Comparison of ENCODE assay signal across 9 cellular contexts in genomic region chr17:1643999-1644492, GRCh38. TPM values are rescaled to one million over a fixed set of nuclear protein-coding genes. Genes with fewer than 3 reads are reported as not detected.
DNase-seq lines count a peak whose midpoint lies in the region; TF ChIP-seq lines count a peak whose summit lies in the region.
"Had no signal": no experiment of that assay in that cellular context is flagged by ENCODE, and none has a peak within 500 bp of the region (broad histone marks: within the 10 kb centered on the region; RNA-seq: fewer than 3 reads in every experiment).

No MANE protein-coding gene starts in this region.

- H3K9me3 ChIP-seq in ascending aorta (no peaks in the 10 kb centered on the region), tibial nerve (no peaks in the 10 kb centered on the region), BE2C (no peaks in the 10 kb centered on the region)

- TF ChIP-seq POLR2A in lower leg skin (IDR thresholded peaks at IDR 0.05) (no peak), tibial nerve (IDR thresholded peaks at IDR 0.05) (no peak)

- peak overlapping the region; percentile 15 to 56 for H3K27ac ChIP-seq in ascending aorta
- peak overlapping the region; percentile 21 to 85 (median 66) for H3K27ac ChIP-seq in tibial nerve

- H3K4me1 ChIP-seq in ascending aorta (peaks cover 2 to 17% of the 10 kb centered on the region in 2 donors), tibial nerve (peaks cover 0 to 52% (median 18%) of the 10 kb centered on the region in 4 donors), BE2C (no peaks in the 10 kb centered on the region)

- peak; percentile 68 for DNase-seq in activated CD8-positive, alpha-beta memory T cell treated with anti-CD3 and anti-CD28 coated beads for 24 hours
- DNase-seq in activated CD8-positive, alpha-beta memory T cell treated with anti-CD3 and anti-CD28 coated beads, Interleukin-2, amount 50 U/mL, for 48 hours: no peak
- DNase-seq in ascending aorta (ENCODE audit: low spot score in 2 of 2) (no peak), lower leg skin (ENCODE audit: low spot score in 2 of 2) (no peak), tibial nerve (ENCODE audit: low spot score in 2 of 2) (no peak), BE2C (no peak), SIG-M5 treated with dmso at 0.1 percent for 504 hours (lab: John Stamatoyannopoulos, UW; ENCODE audit: unreplicated experiment) (no peak), SKM-1 treated with dmso at 0.1 percent for 144 hours (lab: John Stamatoyannopoulos, UW; ENCODE audit: unreplicated experiment) (no peak)

- intact Hi-C loops in ascending aorta (cut with DNase I): no loop called here
- intact Hi-C loops in lower leg skin (cut with DNase I; ENCODE audit: low total_unique reads): loop anchor here (10.0 kb wide), 1 partner anchor 69 kb away; no protein-coding TSS in a partner anchor

- no peak for TF ChIP-seq EP300 in tibial nerve (IDR thresholded peaks at IDR 0.05)

- H3K4me3 ChIP-seq in ascending aorta (peak overlapping the region; percentile 44 to 73), lower leg skin (ENCODE audit: low read depth, poor library complexity, severe bottlenecking) (peak overlapping the region; percentile 7), tibial nerve (peak overlapping the region in 3 of 4 donors; percentile 32 to 63 (median 57)), BE2C (ENCODE audit: low read depth, low read length) (no peak overlapping the region)

- no peak for TF ChIP-seq CTCF in ascending aorta (IDR thresholded peaks at IDR 0.05)
- TF ChIP-seq CTCF in lower leg skin (IDR thresholded peaks at IDR 0.05): no peak
- TF ChIP-seq CTCF in tibial nerve (IDR thresholded peaks at IDR 0.05): no peak
- no peak for TF ChIP-seq CTCF in BE2C (IDR thresholded peaks at IDR 0.05; ENCODE audit: low read depth, low read length)

- 30 to 53% methylated on average over 8 to 11 of the region's 13 CpGs for WGBS in lower leg skin, 2 donors
- WGBS in tibial nerve, 2 donors: 54 to 60% methylated on average over 3 to 5 of the region's 13 CpGs

- H3K27me3 ChIP-seq in ascending aorta (no peaks in the 10 kb centered on the region), tibial nerve (no peaks in the 10 kb centered on the region), BE2C (no peaks in the 10 kb centered on the region)

- no peaks in the 10 kb centered on the region for H3K36me3 ChIP-seq in ascending aorta
- no peaks in the 10 kb centered on the region for H3K36me3 ChIP-seq in tibial nerve
- no peaks in the 10 kb centered on the region for H3K36me3 ChIP-seq in BE2C

RNA-seq across cellular contexts. Expression of gene SCARF1, which starts 1.5 kb away (rescaled TPM):
- 295 TPM for total RNA-seq in ascending aorta
- 10 to 100 TPM in 1 of 4 donors, 1 to 10 TPM in 3; 4.9 to 10.0 (median 9.1) TPM for total RNA-seq in lower leg skin
- total RNA-seq in tibial nerve: 10 to 100 TPM in 3 of 4 donors, 1 to 10 TPM in 1; 7.1 to 30.6 (median 21.7) TPM
- 0.17 TPM for polyA plus RNA-seq in BE2C (2012; ENCODE audit: insufficient read depth, insufficient read length, low read depth)
- total RNA-seq: NCI-H460 had no signal

RNA-seq across cellular contexts. Expression of gene RILP, which starts 5.6 kb away (rescaled TPM):
- total RNA-seq in ascending aorta (103 TPM), lower leg skin (10 to 100 TPM; 17.0 to 32.7 (median 19.5) TPM), tibial nerve (10 to 100 TPM; 17.6 to 59.1 (median 57.3) TPM)
- polyA plus RNA-seq in BE2C (2012; ENCODE audit: insufficient read depth, insufficient read length, low read depth): 1.1 TPM

RNA-seq across cellular contexts. Expression of gene SLC43A2, which starts 15.4 kb away (rescaled TPM):
- total RNA-seq in ascending aorta (27.6 TPM), lower leg skin (10 to 100 TPM in 2 of 4 donors, 1 to 10 TPM in 2; 5.6 to 14.5 (median 9.6) TPM), tibial nerve (10 to 100 TPM; 10.3 to 26.1 (median 14.1) TPM)
- 8.0 TPM for polyA plus RNA-seq in BE2C (2012; ENCODE audit: insufficient read depth, insufficient read length, low read depth)

RNA-seq across cellular contexts. Expression of gene PRPF8, which starts 40.6 kb away (rescaled TPM):
- total RNA-seq in ascending aorta (114 TPM), lower leg skin (100 to 1,000 TPM; 140 to 228 (median 173) TPM), tibial nerve (100 to 1,000 TPM; 176 to 235 (median 194) TPM)
- 679 TPM for polyA plus RNA-seq in BE2C (2012; ENCODE audit: insufficient read depth, insufficient read length, low read depth)
